ENCODE assay signal across 8 cellular contexts in the genomic region with DNA sequence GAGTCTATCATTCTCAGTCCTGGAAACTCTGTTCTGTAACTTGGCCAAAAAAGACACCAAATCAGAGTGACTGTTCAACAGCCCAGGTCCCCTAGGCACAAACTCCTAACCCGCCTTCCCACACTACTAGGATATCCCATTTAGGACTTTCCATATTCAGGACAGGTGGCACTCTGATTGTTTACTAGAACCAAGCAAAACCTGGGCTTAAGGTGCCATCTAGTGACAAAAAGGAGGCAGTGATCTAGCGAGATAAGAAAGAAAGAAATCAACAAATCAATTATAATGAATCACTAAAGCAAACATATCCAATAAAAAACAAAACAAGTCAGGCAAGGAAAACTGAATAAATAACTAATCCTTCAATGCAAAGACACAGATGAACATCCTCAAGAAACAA.
A peak's percentile ranks its signal among the peaks of the same experiment; 100 is the strongest.
DNase-seq lines count a peak whose midpoint lies in the region; ATAC-seq and TF ChIP-seq lines count a peak whose summit lies in the region.

No MANE protein-coding gene starts in this region.

- H3K4me1 Mint-ChIP-seq in type B pancreatic cell (ENCODE audit: unreplicated experiment) = no peaks in the 10 kb centered on the region

- intact Hi-C loops in esophagus muscularis mucosa (cut with DNase I) = no loop called here

- TF ChIP-seq POLR2A in esophagus muscularis mucosa (IDR thresholded peaks at IDR 0.05; ENCODE audit: low read depth) = no peak

- H3K27me3 ChIP-seq in cardiac muscle cell (no peaks in the 10 kb centered on the region), right atrium auricular region (no peaks in the 10 kb centered on the region), esophagus muscularis mucosa (no peaks in the 10 kb centered on the region)

- TF ChIP-seq CTCF in cardiac muscle cell (IDR thresholded peaks at IDR 0.05; ENCODE audit: low read depth, low read length) = peak; percentile 45
- TF ChIP-seq CTCF in right atrium auricular region (IDR thresholded peaks at IDR 0.05) = no peak
- peak; percentile 29 to 42 (median 38) for TF ChIP-seq CTCF in esophagus muscularis mucosa (IDR thresholded peaks at IDR 0.05)
- TF ChIP-seq CTCF in type B pancreatic cell (conservative IDR thresholded peaks at IDR 0.05) = peak; percentile 70

- H3K27ac ChIP-seq in cardiac muscle cell (no peak overlapping the region), right atrium auricular region (no peak overlapping the region), esophagus muscularis mucosa (replicated peaks in 1 of 4) (no peak overlapping the region)

- 69% methylated on average over 2 of the region's 2 CpGs for WGBS in esophagus muscularis mucosa

- DNase-seq in cardiac muscle cell (ENCODE audit: low read depth in 1 of 2, low spot score in 1 of 2) (peak; percentile 11 to 49), right atrium auricular region (ENCODE audit: low spot score) (no peak), NCI-H69 (lab: John Stamatoyannopoulos, UW) (peak; percentile 68), esophagus muscularis mucosa (ENCODE audit: extremely low spot score) (no peak), type B pancreatic cell (ENCODE audit: extremely low spot score, unreplicated experiment) (no peak), GM19240 (ENCODE audit: insufficient read length, low spot score) (no peak)
- no peak for DNase-seq in activated effector memory CD4-positive, alpha-beta T cell treated with Interleukin-2 at 50 U/mL for 16 hours

- H3K4me3 Mint-ChIP-seq in type B pancreatic cell = no peak overlapping the region

- peaks cover 9% of the 10 kb centered on the region for H3K9me3 Mint-ChIP-seq in type B pancreatic cell

- H3K4me3 ChIP-seq in cardiac muscle cell (no peak overlapping the region), right atrium auricular region (no peak overlapping the region), esophagus muscularis mucosa (no peak overlapping the region)

- no peak for ATAC-seq in HG02588 (IDR thresholded peaks at IDR 0.05; ENCODE audit: unreplicated experiment)

- no peak for TF ChIP-seq EP300 in esophagus muscularis mucosa (IDR thresholded peaks at IDR 0.05)

- H3K27me3 Mint-ChIP-seq in type B pancreatic cell = peaks cover 3% of the 10 kb centered on the region

- H3K4me1 ChIP-seq in cardiac muscle cell (ENCODE audit: low read depth) (no peaks in the 10 kb centered on the region), right atrium auricular region (no peaks in the 10 kb centered on the region), esophagus muscularis mucosa (no peaks in the 10 kb centered on the region)

- no peaks in the 10 kb centered on the region for H3K36me3 ChIP-seq in cardiac muscle cell
- H3K36me3 ChIP-seq in right atrium auricular region = no peaks in the 10 kb centered on the region
- H3K36me3 ChIP-seq in esophagus muscularis mucosa = no peaks in the 10 kb centered on the region

- H3K9me3 ChIP-seq in cardiac muscle cell (ENCODE audit: low read depth) = no peaks in the 10 kb centered on the region
- peaks cover 0 to 21% of the 10 kb centered on the region in 2 donors for H3K9me3 ChIP-seq in right atrium auricular region
- H3K9me3 ChIP-seq in esophagus muscularis mucosa = peaks cover 0 to 19% (median 8%) of the 10 kb centered on the region in 4 donors

- peaks cover 8% of the 10 kb centered on the region for H3K36me3 Mint-ChIP-seq in type B pancreatic cell

- H3K27ac Mint-ChIP-seq in type B pancreatic cell = peak overlapping the region; percentile 7

Comparison
In these comparisons a context has a peak if more than half of its experiments do, and no peak if none do; other contexts are left out.
1. DNase-seq: peak in cardiac muscle cell (2 of 2) and NCI-H69 (single experiment); none in right atrium auricular region (single experiment), esophagus muscularis mucosa (single experiment), type B pancreatic cell (single experiment), GM19240 (single experiment) and activated effector memory CD4-positive, alpha-beta T cell treated with Interleukin-2 at 50 U/mL for 16 hours (single experiment).
2. CTCF ChIP-seq: peak in cardiac muscle cell (single experiment), esophagus muscularis mucosa (3 of 3) and type B pancreatic cell (single experiment); none in right atrium auricular region (0 of 2).